Comparison of ENCODE assay signal across 9 cellular contexts in the genomic region with DNA sequence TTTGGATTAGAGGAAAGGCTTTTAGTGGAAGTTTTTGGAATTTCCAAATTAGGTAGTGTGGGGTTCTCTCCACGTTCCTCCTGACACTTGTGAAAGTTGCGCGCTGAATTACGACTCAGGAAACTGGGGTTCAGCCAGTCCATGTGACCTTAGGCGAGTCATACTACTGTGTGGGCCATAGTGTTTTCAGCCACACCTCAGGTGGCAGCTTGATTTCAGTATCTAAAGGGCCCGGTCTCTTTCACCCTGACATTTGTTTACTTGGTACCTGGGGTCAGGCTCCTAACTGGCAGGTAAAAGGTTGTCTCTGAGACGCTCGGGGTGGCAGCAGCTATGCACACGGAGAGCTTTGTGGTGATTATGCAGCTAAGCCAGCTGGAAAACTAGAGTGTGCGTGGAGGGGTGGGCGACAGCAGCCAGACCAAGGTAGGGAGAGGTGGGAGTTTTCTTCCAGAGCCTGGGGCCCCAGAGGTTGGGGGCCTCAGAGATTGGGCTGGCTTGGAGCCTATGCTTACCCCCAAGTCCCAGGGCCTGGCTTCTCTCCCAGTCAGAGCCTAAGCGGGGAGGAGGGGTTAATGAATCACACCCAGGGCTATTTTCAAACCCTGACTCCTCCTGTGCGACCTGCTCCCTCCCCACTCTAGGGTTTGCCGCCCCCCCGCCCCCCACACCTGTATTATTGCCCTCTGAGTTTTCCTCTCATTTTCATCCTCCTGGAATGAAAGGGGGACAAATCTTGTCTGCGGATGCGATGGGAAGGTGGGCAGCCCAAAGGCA. TPM values are rescaled to one million over a fixed set of nuclear protein-coding genes. Genes with fewer than 3 reads are reported as not detected.
DNase-seq lines count a peak whose midpoint lies in the region; ATAC-seq, FAIRE-seq and TF ChIP-seq lines count a peak whose summit lies in the region.
"Had no signal": no experiment of that assay in that cellular context is flagged by ENCODE, and none has a peak within 500 bp of the region (broad histone marks: within the 10 kb centered on the region; RNA-seq: fewer than 3 reads in every experiment).

No MANE protein-coding gene starts in this region.

- H3F3A ChIP-seq in SK-N-SH (replicated peaks; ENCODE audit: insufficient read depth), result peaks cover 19% of the 10 kb centered on the region

- H3K79me2 ChIP-seq in SK-N-SH (ENCODE audit: insufficient read depth), result peaks cover 8% of the 10 kb centered on the region; the same call in 1 of the 2 replicates
- H3K79me2 ChIP-seq in keratinocyte (ENCODE audit: control insufficient read depth, insufficient read depth, low read length), result no peaks in the 10 kb centered on the region

- 55% methylated on average over 14 of the region's 17 CpGs for WGBS in SK-N-SH (ENCODE audit: low lambda C conversion rate)

- no peaks in the 10 kb centered on the region for H4K20me1 ChIP-seq in SK-N-SH (ENCODE audit: insufficient read depth)
- no peaks in the 10 kb centered on the region for H4K20me1 ChIP-seq in keratinocyte (ENCODE audit: control insufficient read depth, extremely low read depth, insufficient read depth, low read length)

- H3K9me3 ChIP-seq in SK-N-SH (no peaks in the 10 kb centered on the region), keratinocyte (ENCODE audit: control insufficient read depth, low read depth, low read length) (no peaks in the 10 kb centered on the region)

- POLR2A ChIA-PET in SK-N-SH (lab: Yijun Ruan, JAX), result no interaction called here
- POLR2A ChIA-PET in activated CD4-positive, alpha-beta memory T cell treated with anti-CD3 and anti-CD28 coated beads, Interleukin-2, amount 10 ng/mL, durations not matched to agents 7 days and 5 days (lab: Charles Lee), result no interaction called here

- no peak for TF ChIP-seq EP300 in SK-N-SH (IDR thresholded peaks at IDR 0.05; ENCODE audit: borderline replicate concordance in 1 of 2, low read depth in 1 of 2, low read length in 1 of 2)

- no peaks in the 10 kb centered on the region; a peak in 1 of 4 replicates for H3K4me1 ChIP-seq in SK-N-SH (ENCODE audit: control insufficient read depth in 1 of 2, insufficient read depth in 2 of 2, low read depth in 1 of 2, low read length in 1 of 2)
- no peaks in the 10 kb centered on the region for H3K4me1 ChIP-seq in keratinocyte (ENCODE audit: control insufficient read depth, extremely low read depth, insufficient read depth, low read length)

- H3K9me1 ChIP-seq in keratinocyte (ENCODE audit: control insufficient read depth, extremely low read depth, insufficient read depth, low read length), result no peaks in the 10 kb centered on the region

- H3K9ac ChIP-seq in SK-N-SH (peak overlapping the region; percentile 52; the same call in 1 of the 2 replicates), keratinocyte (ENCODE audit: control insufficient read depth, extremely low read depth, insufficient read depth, low read length) (peak overlapping the region; percentile 41)

- DNase-seq in SK-N-SH, result no peak
- peak; percentile 18 for DNase-seq in activated CD4-positive, alpha-beta memory T cell treated with anti-CD3 and anti-CD28 coated beads, Interleukin-2, amount 10 ng/mL, durations not matched to agents 7 days and 5 days
- no peak for DNase-seq in keratinocyte (ENCODE audit: low read depth, low spot score)
- DNase-seq in stimulated activated naive B cell treated with anti-CD40 and anti-IgM and Interleukin-4, amounts not matched to agents 10 μg/mL and 1 μg/mL and 100 μg/mL, for 72 hours, result no peak
- DNase-seq in cortex of kidney (lab: John Stamatoyannopoulos, UW), result no peak
- no peak for DNase-seq in Kasumi-1 (lab: John Stamatoyannopoulos, UW)
- no peak for DNase-seq in NOMO-1 treated with dmso at 0.1 percent for 144 hours (lab: John Stamatoyannopoulos, UW; ENCODE audit: unreplicated experiment)

- no peak for FAIRE-seq in keratinocyte (lab: Jason Lieb, UNC)
- FAIRE-seq: endometrium had no signal

- TF ChIP-seq RAD21 in SK-N-SH (IDR thresholded peaks at IDR 0.05; ENCODE audit: low read length), result no peak

- H3K4me2 ChIP-seq in SK-N-SH, result peak overlapping the region; percentile 84
- peak overlapping the region; percentile 54 for H3K4me2 ChIP-seq in keratinocyte (ENCODE audit: control insufficient read depth, extremely low read depth, insufficient read depth, low read depth, low read length)

- TF ChIP-seq CTCF in SK-N-SH (IDR thresholded peaks at IDR 0.05) (no peak), keratinocyte (optimal IDR thresholded peaks at IDR 0.05 in 1 of 3, IDR thresholded peaks at IDR 0.05 in 1 of 3, conservative IDR thresholded peaks at IDR 0.05 in 1 of 3; ENCODE audit: extremely low read depth in 1 of 3, insufficient read depth in 2 of 3, low read length in 3 of 3) (no peak)

- no peak overlapping the region; the same call in 1 of the 2 replicates for H2AFZ ChIP-seq in SK-N-SH (ENCODE audit: low read depth)
- no peak overlapping the region for H2AFZ ChIP-seq in keratinocyte (ENCODE audit: control insufficient read depth, low read length)

- no peak for ATAC-seq in SK-N-SH treated with all-trans-retinoic acid at 6 μM for 48 hours
- ATAC-seq in stimulated activated naive B cell treated with anti-CD40 and anti-IgM and Interleukin-4, amounts not matched to agents 10 μg/mL and 1 μg/mL and 100 μg/mL, for 72 hours (replicated peaks), result peak in 1 of 2 donors; percentile 36

- H3K4me3 ChIP-seq in SK-N-SH (ENCODE audit: low read depth in 2 of 2, low read length in 1 of 2) (peak overlapping the region; percentile 53 to 62; a peak in 3 of 4 replicates), keratinocyte (ENCODE audit: control insufficient read depth in 2 of 3, extremely low read depth in 1 of 3, insufficient read depth in 2 of 3, low read depth in 1 of 3, low read length in 3 of 3) (peak overlapping the region in 2 of 3 experiments; percentile 14 to 46)

- H3K27ac Mint-ChIP-seq in activated CD4-positive, alpha-beta memory T cell treated with anti-CD3 and anti-CD28 coated beads, Interleukin-2, amount 10 ng/mL, durations not matched to agents 7 days and 5 days, result peak overlapping the region; percentile 65
- no peak overlapping the region for H3K27ac Mint-ChIP-seq in stimulated activated naive B cell treated with anti-CD40 and anti-IgM and Interleukin-4, amounts not matched to agents 10 μg/mL and 1 μg/mL and 100 μg/mL, for 72 hours

- no peak overlapping the region for H3K27ac ChIP-seq in SK-N-SH (ENCODE audit: low read depth in 2 of 2, low read length in 1 of 2)
- no peak overlapping the region for H3K27ac ChIP-seq in keratinocyte (ENCODE audit: control insufficient read depth, insufficient read depth, low read length)

- no peaks in the 10 kb centered on the region for H3K27me3 Mint-ChIP-seq in activated CD4-positive, alpha-beta memory T cell treated with anti-CD3 and anti-CD28 coated beads, Interleukin-2, amount 10 ng/mL, durations not matched to agents 7 days and 5 days
- H3K27me3 Mint-ChIP-seq in stimulated activated naive B cell treated with anti-CD40 and anti-IgM and Interleukin-4, amounts not matched to agents 10 μg/mL and 1 μg/mL and 100 μg/mL, for 72 hours, result peaks cover 19 to 28% of the 10 kb centered on the region in 2 donors

- no peaks in the 10 kb centered on the region for H3K9me2 ChIP-seq in SK-N-SH

- peaks cover 37% of the 10 kb centered on the region for H3K4me1 Mint-ChIP-seq in activated CD4-positive, alpha-beta memory T cell treated with anti-CD3 and anti-CD28 coated beads, Interleukin-2, amount 10 ng/mL, durations not matched to agents 7 days and 5 days
- peaks cover 0 to 2% of the 10 kb centered on the region in 2 donors for H3K4me1 Mint-ChIP-seq in stimulated activated naive B cell treated with anti-CD40 and anti-IgM and Interleukin-4, amounts not matched to agents 10 μg/mL and 1 μg/mL and 100 μg/mL, for 72 hours

- H3K9me3 Mint-ChIP-seq in activated CD4-positive, alpha-beta memory T cell treated with anti-CD3 and anti-CD28 coated beads, Interleukin-2, amount 10 ng/mL, durations not matched to agents 7 days and 5 days, result no peaks in the 10 kb centered on the region
- H3K9me3 Mint-ChIP-seq in stimulated activated naive B cell treated with anti-CD40 and anti-IgM and Interleukin-4, amounts not matched to agents 10 μg/mL and 1 μg/mL and 100 μg/mL, for 72 hours, result no peaks in the 10 kb centered on the region

- H3K4me3 Mint-ChIP-seq in activated CD4-positive, alpha-beta memory T cell treated with anti-CD3 and anti-CD28 coated beads, Interleukin-2, amount 10 ng/mL, durations not matched to agents 7 days and 5 days, result peak overlapping the region; percentile 75
- peak overlapping the region; percentile 46 to 72 for H3K4me3 Mint-ChIP-seq in stimulated activated naive B cell treated with anti-CD40 and anti-IgM and Interleukin-4, amounts not matched to agents 10 μg/mL and 1 μg/mL and 100 μg/mL, for 72 hours

- dilution Hi-C loops in keratinocyte (cut with MboI; ENCODE audit: extremely low pct_ligation_motif_present, low sequenced_read_pairs), result no loop called here

- no peaks in the 10 kb centered on the region for H3K36me3 Mint-ChIP-seq in activated CD4-positive, alpha-beta memory T cell treated with anti-CD3 and anti-CD28 coated beads, Interleukin-2, amount 10 ng/mL, durations not matched to agents 7 days and 5 days (ENCODE audit: low read depth)
- no peaks in the 10 kb centered on the region for H3K36me3 Mint-ChIP-seq in stimulated activated naive B cell treated with anti-CD40 and anti-IgM and Interleukin-4, amounts not matched to agents 10 μg/mL and 1 μg/mL and 100 μg/mL, for 72 hours

- CTCF ChIA-PET in SK-N-SH (lab: Yijun Ruan, JAX), result interaction anchor here (1.5 to 4.0 kb wide), 2 partner anchors 13 to 15 kb away, joined by 5 to 18 read pairs; no protein-coding TSS in a partner anchor
- CTCF ChIA-PET in activated CD4-positive, alpha-beta memory T cell treated with anti-CD3 and anti-CD28 coated beads, Interleukin-2, amount 10 ng/mL, durations not matched to agents 7 days and 5 days (lab: Charles Lee), result no interaction called here

- H3K27me3 ChIP-seq in SK-N-SH (ENCODE audit: insufficient read depth) (peaks cover 7% of the 10 kb centered on the region; the same call in 1 of the 2 replicates), keratinocyte (ENCODE audit: control insufficient read depth, extremely low read depth, insufficient read depth, low read length) (peaks cover 5% of the 10 kb centered on the region)

- H3K36me3 ChIP-seq in SK-N-SH (replicated peaks in 1 of 2; ENCODE audit: control insufficient read depth in 1 of 2, insufficient read depth in 2 of 2, low read length in 1 of 2) (no peaks in the 10 kb centered on the region), keratinocyte (ENCODE audit: control insufficient read depth in 2 of 2, extremely low read depth in 1 of 2, insufficient read depth in 2 of 2, low read length in 2 of 2) (no peaks in the 10 kb centered on the region)

RNA-seq across cellular contexts. Expression of gene STARD8, which starts 47.2 kb away (rescaled TPM):
- polyA plus RNA-seq in SK-N-SH (2012; rRNA removed) (2.6 TPM in 2 replicates), keratinocyte (0.06 to 0.09 TPM (median 0.07 TPM) in 3 replicates)
- polyA plus RNA-seq in SK-N-SH (2012; cell fraction: cytosol; rRNA removed), result 1.0 and 1.9 TPM in 2 replicates
- polyA plus RNA-seq in SK-N-SH (2012; cell fraction: nucleus; rRNA removed), result 5.5 and 5.6 TPM in 2 replicates
- total RNA-seq in activated CD4-positive, alpha-beta memory T cell treated with anti-CD3 and anti-CD28 coated beads, Interleukin-2, amount 10 ng/mL, durations not matched to agents 7 days and 5 days, result 1 to 10 TPM; 3.5 to 3.7 TPM
- 0.29 TPM for polyA plus RNA-seq in keratinocyte (2011; ENCODE audit: low read depth)
- polyA plus RNA-seq in keratinocyte (2011; cell fraction: cytosol; rRNA removed), result 0.01 and 0.02 TPM in 2 replicates
- polyA plus RNA-seq in keratinocyte (2011; cell fraction: nucleus; rRNA removed), result 0.18 and 0.20 TPM in 2 replicates
- 0.03 and 0.04 TPM in 2 replicates for polyA plus RNA-seq in keratinocyte (2012; ENCODE audit: low replicate concordance)
- 0.07 to 0.13 TPM (median 0.07 TPM) in 3 replicates for polyA minus RNA-seq in keratinocyte
- not detected for polyA minus RNA-seq in keratinocyte (2011; cell fraction: cytosol; rRNA and poly(A)+ RNA removed)
- 0.11 TPM in 1 of 2 replicates, not detected in the other for polyA minus RNA-seq in keratinocyte (2011; cell fraction: nucleus; rRNA and poly(A)+ RNA removed)
